Comparison of ENCODE assay signal across 21 cellular contexts in genomic region chr7:65839846-65840245, GRCh38.
"Had no signal": no experiment of that assay in that cellular context is flagged by ENCODE, and none has a peak within 500 bp of the region (broad histone marks: within the 10 kb centered on the region; RNA-seq: fewer than 3 reads in every experiment).

No MANE protein-coding gene starts in this region.

- H3K27ac ChIP-seq: esophagus muscularis mucosa, foreskin keratinocyte, heart left ventricle, ovary, right lobe of liver, stomach, thyroid gland, upper lobe of left lung, vagina, VCaP had no signal

- H3K9me3 ChIP-seq: esophagus muscularis mucosa, heart left ventricle, ovary, right lobe of liver, stomach, thyroid gland, upper lobe of left lung, vagina had no signal

- H3K27me3 ChIP-seq: esophagus muscularis mucosa, foreskin keratinocyte, heart left ventricle, ovary, right lobe of liver, stomach, thyroid gland, upper lobe of left lung, vagina had no signal

- DNase-seq: activated CD4-positive, alpha-beta T cell treated with anti-CD3 and anti-CD28 coated beads, Interleukin-2, amount 10 ng/mL, durations not matched to agents 24 days and 14 days; activated CD8-positive, alpha-beta memory T cell treated with anti-CD3 and anti-CD28 coated beads, Interleukin-2, amount 50 U/mL, for 48 hours; activated T-cell treated with anti-CD3 and anti-CD28 coated beads, Interleukin-2, amount 50 U/mL, for 24 hours; foreskin keratinocyte; heart left ventricle; midbrain; naive thymus-derived CD8-positive, alpha-beta T cell; ovary; stomach; T-helper 9 cell; thyroid gland had no signal

- H3K9me3 Mint-ChIP-seq: activated CD4-positive, alpha-beta memory T cell treated with anti-CD3 and anti-CD28 coated beads, Interleukin-2, amount 10 ng/mL, durations not matched to agents 7 days and 5 days; activated CD4-positive, alpha-beta T cell treated with anti-CD3 and anti-CD28 coated beads, Interleukin-2, amount 10 ng/mL, durations not matched to agents 24 days and 14 days; activated T-cell treated with anti-CD3 and anti-CD28 coated beads, Interleukin-2, amount 50 U/mL, for 24 hours; naive thymus-derived CD8-positive, alpha-beta T cell had no signal

- H3K36me3 Mint-ChIP-seq: brain; naive thymus-derived CD8-positive, alpha-beta T cell had no signal

- H3K4me3 ChIP-seq: esophagus muscularis mucosa, heart left ventricle, ovary, right lobe of liver, stomach, thyroid gland, upper lobe of left lung, vagina had no signal

- H3K27ac Mint-ChIP-seq: activated CD4-positive, alpha-beta T cell treated with anti-CD3 and anti-CD28 coated beads, Interleukin-2, amount 10 ng/mL, durations not matched to agents 24 days and 14 days; activated naive CD8-positive, alpha-beta T cell; activated T-cell treated with anti-CD3 and anti-CD28 coated beads, Interleukin-2, amount 50 U/mL, for 24 hours; progenitor cell of endocrine pancreas; stimulated activated memory B cell treated with anti-CD40 and anti-IgM and Interleukin-4, amounts not matched to agents 10 μg/mL and 1 μg/mL and 100 μg/mL, for 72 hours had no signal

- H3K36me3 ChIP-seq: esophagus muscularis mucosa, heart left ventricle, ovary, right lobe of liver, thyroid gland, upper lobe of left lung, vagina had no signal

- H3K27me3 Mint-ChIP-seq: activated CD4-positive, alpha-beta memory T cell treated with anti-CD3 and anti-CD28 coated beads, Interleukin-2, amount 10 ng/mL, durations not matched to agents 7 days and 5 days; activated CD4-positive, alpha-beta T cell treated with anti-CD3 and anti-CD28 coated beads, Interleukin-2, amount 10 ng/mL, durations not matched to agents 24 days and 14 days; activated naive CD8-positive, alpha-beta T cell; activated T-cell treated with anti-CD3 and anti-CD28 coated beads, Interleukin-2, amount 50 U/mL, for 24 hours; brain; naive thymus-derived CD8-positive, alpha-beta T cell; progenitor cell of endocrine pancreas; stimulated activated memory B cell treated with anti-CD40 and anti-IgM and Interleukin-4, amounts not matched to agents 10 μg/mL and 1 μg/mL and 100 μg/mL, for 72 hours had no signal

- H3K4me1 Mint-ChIP-seq: brain had no signal

- H3K4me1 ChIP-seq: esophagus muscularis mucosa, foreskin keratinocyte, heart left ventricle, right lobe of liver, stomach, thyroid gland, upper lobe of left lung, vagina had no signal

- ATAC-seq: naive thymus-derived CD8-positive, alpha-beta T cell; stimulated activated memory B cell treated with anti-CD40 and anti-IgM and Interleukin-4, amounts not matched to agents 10 μg/mL and 1 μg/mL and 100 μg/mL, for 72 hours had no signal

- H3K4me3 Mint-ChIP-seq: activated CD4-positive, alpha-beta memory T cell treated with anti-CD3 and anti-CD28 coated beads, Interleukin-2, amount 10 ng/mL, durations not matched to agents 7 days and 5 days; activated CD4-positive, alpha-beta T cell treated with anti-CD3 and anti-CD28 coated beads, Interleukin-2, amount 10 ng/mL, durations not matched to agents 24 days and 14 days; activated naive CD8-positive, alpha-beta T cell; activated T-cell treated with anti-CD3 and anti-CD28 coated beads, Interleukin-2, amount 50 U/mL, for 24 hours; brain; naive thymus-derived CD8-positive, alpha-beta T cell; stimulated activated memory B cell treated with anti-CD40 and anti-IgM and Interleukin-4, amounts not matched to agents 10 μg/mL and 1 μg/mL and 100 μg/mL, for 72 hours had no signal
